35 cellular contexts compared by ENCODE assay signal in the genomic region with DNA sequence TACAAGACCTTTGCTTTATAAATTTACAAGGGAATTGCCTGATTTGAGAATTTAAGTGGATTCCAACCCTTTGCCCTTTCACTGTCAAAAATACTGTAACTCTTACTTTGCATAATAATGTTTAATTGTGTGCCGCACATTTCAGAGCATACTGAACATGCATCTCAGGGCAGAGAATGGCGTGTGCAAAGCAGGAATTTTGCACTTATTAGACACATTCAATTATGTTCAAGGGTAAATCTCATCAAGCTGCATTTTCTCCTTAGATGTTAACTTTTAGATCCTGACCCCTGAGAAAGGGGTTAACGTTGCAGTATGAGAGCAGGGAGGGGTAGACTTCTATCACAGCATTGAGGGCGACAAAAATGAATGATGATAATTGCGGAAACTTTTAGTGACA.
"Had no signal": no experiment of that assay in that cellular context is flagged by ENCODE, and none has a peak within 500 bp of the region (broad histone marks: within the 10 kb centered on the region; RNA-seq: fewer than 3 reads in every experiment).

No MANE protein-coding gene starts in this region.

- H3K36me3 ChIP-seq: MG63 had no signal

- DNase-seq: Karpas-422, Kasumi-1, MG63, MM.1S, MV-4-11, NCI-H1048, NCI-H1092, NCI-H1092 treated with DMSO at 0.1 percent for 48 hours, NCI-H1105, NCI-H1105 treated with DMSO at 0.1 percent for 48 hours, NCI-H1417, NCI-H1417 treated with DMSO at 0.1 percent for 48 hours, NCI-H1436, NCI-H1436 treated with DMSO at 0.1 percent for 48 hours, NCI-H146, NCI-H1694, NCI-H1694 treated with DMSO at 0.1 percent for 48 hours, NCI-H187, NCI-H187 treated with DMSO at 0.1 percent for 48 hours, NCI-H1930, NCI-H2029, NCI-H2029 treated with DMSO at 0.1 percent for 48 hours, NCI-H2081, NCI-H2081 treated with DMSO at 0.1 percent for 48 hours, NCI-H2107, NCI-H2171, NCI-H2171 treated with DMSO at 0.1 percent for 48 hours, NCI-H2227 treated with DMSO at 0.1 percent for 48 hours, NCI-H226, NCI-H345, NCI-H446, NCI-H446 treated with DMSO at 0.1 percent for 48 hours, NCI-H510A, NCI-H510A treated with DMSO at 0.1 percent for 48 hours, NCI-H524 had no signal

- H3K9me3 ChIP-seq: MG63 had no signal

- H3K4me3 ChIP-seq: MG63 had no signal
